15 cellular contexts compared by ENCODE assay signal in the genomic region with DNA sequence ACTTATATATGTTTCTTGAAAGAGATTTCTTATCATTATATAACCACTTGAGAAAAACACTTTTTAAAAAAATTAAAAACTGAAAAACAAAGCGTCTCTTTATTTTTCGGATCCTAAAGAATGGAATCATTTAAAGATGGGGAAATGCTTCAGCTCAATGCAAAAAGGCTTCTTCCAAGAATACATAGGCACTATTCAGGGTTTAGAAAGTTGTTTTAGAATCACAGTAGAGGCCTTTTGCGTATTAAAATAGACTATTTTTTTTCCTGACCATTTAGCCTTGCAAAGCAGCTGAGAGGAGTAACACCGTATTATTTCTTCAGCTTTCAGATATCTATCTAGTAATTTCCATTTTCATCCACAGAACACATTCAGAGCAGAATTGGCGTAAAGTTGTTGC. TPM values are rescaled to one million over a fixed set of nuclear protein-coding genes. Genes with fewer than 3 reads are reported as not detected.
DNase-seq lines count a peak whose midpoint lies in the region; ATAC-seq and TF ChIP-seq lines count a peak whose summit lies in the region.
"Had no signal": no experiment of that assay in that cellular context is flagged by ENCODE, and none has a peak within 500 bp of the region (broad histone marks: within the 10 kb centered on the region; RNA-seq: fewer than 3 reads in every experiment).

No MANE protein-coding gene starts in this region.

- H4K91ac ChIP-seq in neuronal stem cell (ENCODE audit: low read depth, low read length, poor library complexity), result no peak overlapping the region

- H2BK12ac ChIP-seq in neuronal stem cell (ENCODE audit: low read length), result no peak overlapping the region

- no peak overlapping the region for H3K4me3 ChIP-seq in cardiac muscle cell
- H3K4me3 ChIP-seq in fibroblast of the aortic adventitia (ENCODE audit: low read depth, low read length), result peak overlapping the region; percentile 31
- H3K4me3 ChIP-seq in neuronal stem cell (ENCODE audit: low read length in 2 of 2), result no peak overlapping the region
- no peak overlapping the region for H3K4me3 ChIP-seq in aorta (ENCODE audit: low read length in 2 of 2)

- H3K9me3 ChIP-seq in cardiac muscle cell (ENCODE audit: low read depth) (no peaks in the 10 kb centered on the region), neuronal stem cell (replicated peaks in 1 of 2; ENCODE audit: control insufficient read depth in 2 of 2, insufficient read depth in 1 of 2, low read depth in 1 of 2, low read length in 2 of 2) (no peaks in the 10 kb centered on the region), aorta (ENCODE audit: control insufficient read depth, low read length) (no peaks in the 10 kb centered on the region)

- no peak overlapping the region for H3K18ac ChIP-seq in neuronal stem cell (ENCODE audit: low read length)

- no peak overlapping the region for H2AK5ac ChIP-seq in neuronal stem cell (ENCODE audit: low read depth, low read length)

- no peak for ATAC-seq in left cardiac atrium
- ATAC-seq in aorta (ENCODE audit: low FRiP score), result no peak
- no peak for ATAC-seq in HG03045 (IDR thresholded peaks at IDR 0.05; ENCODE audit: unreplicated experiment)
- no peak for ATAC-seq in GM21825 (IDR thresholded peaks at IDR 0.05; ENCODE audit: unreplicated experiment)

- H2BK120ac ChIP-seq in neuronal stem cell (ENCODE audit: low read depth, low read length), result no peak overlapping the region

- no peak overlapping the region for H3K23ac ChIP-seq in neuronal stem cell (ENCODE audit: low read depth, low read length, poor library complexity)

- H3K4me2 ChIP-seq in neuronal stem cell (ENCODE audit: insufficient read depth, low read length, poor library complexity, severe bottlenecking), result no peak overlapping the region

- H4K8ac ChIP-seq in neuronal stem cell (ENCODE audit: low read depth, low read length), result no peak overlapping the region

- DNase-seq in cardiac muscle cell (ENCODE audit: low read depth in 1 of 2, low spot score in 1 of 2), result no peak
- no peak for DNase-seq in left cardiac atrium
- no peak for DNase-seq in fibroblast of the aortic adventitia (ENCODE audit: low read depth)
- DNase-seq in neuronal stem cell (ENCODE audit: low spot score), result no peak
- DNase-seq in aorta, result no peak
- DNase-seq in posterior vena cava (ENCODE audit: low spot score), result no peak
- DNase-seq: activated CD4-positive, alpha-beta T cell treated with anti-CD3 and anti-CD28 coated beads, Interleukin-2, amount 50 U/mL, for 4 hours; activated T-cell treated with anti-CD3 and anti-CD28 coated beads, Interleukin-2, amount 50 U/mL, for 1 hour; NCI-H2029 treated with DMSO at 0.1 percent for 48 hours; NCI-H524; small intestine had no signal

- H3K4me1 ChIP-seq in cardiac muscle cell (ENCODE audit: low read depth) (peaks cover 32% of the 10 kb centered on the region), neuronal stem cell (ENCODE audit: control insufficient read depth in 2 of 2, insufficient read depth in 1 of 2, low read depth in 1 of 2, low read length in 2 of 2) (peaks cover 3 to 9% of the 10 kb centered on the region in 2 donors), aorta (ENCODE audit: control insufficient read depth in 1 of 2, insufficient read depth in 2 of 2, low read length in 2 of 2) (peaks cover 6 to 18% of the 10 kb centered on the region in 2 donors)

- H3K9ac ChIP-seq in neuronal stem cell (ENCODE audit: low read depth, low read length, poor library complexity), result no peak overlapping the region

- intact Hi-C loops in left cardiac atrium (cut with DNase I), result loop anchor here in 1 of 2 donors (5.0 kb wide), 1 partner anchor 34 kb away; no protein-coding TSS in a partner anchor
- intact Hi-C loops in aorta (cut with DNase I), result no loop called here
- intact Hi-C loops in posterior vena cava (cut with DNase I), result loop anchor here in 1 of 2 donors (10.0 kb wide), 1 partner anchor 176 kb away; no protein-coding TSS in a partner anchor

- H3K79me1 ChIP-seq in neuronal stem cell (ENCODE audit: low read depth, low read length), result no peaks in the 10 kb centered on the region

- H3K27ac ChIP-seq in cardiac muscle cell (peak overlapping the region; percentile 69), neuronal stem cell (replicated peaks; ENCODE audit: low read length) (no peak overlapping the region), aorta (ENCODE audit: low read depth in 1 of 2, low read length in 2 of 2) (peak overlapping the region; percentile 44 to 86)

- H3K14ac ChIP-seq in neuronal stem cell (ENCODE audit: low read length), result no peak overlapping the region

- H3K27me3 ChIP-seq in cardiac muscle cell (no peaks in the 10 kb centered on the region), neuronal stem cell (ENCODE audit: control insufficient read depth in 3 of 3, insufficient read depth in 3 of 3, low read depth in 1 of 3, low read length in 3 of 3) (no peaks in the 10 kb centered on the region), aorta (ENCODE audit: control insufficient read depth in 1 of 2, insufficient read depth in 2 of 2, low read length in 1 of 2) (no peaks in the 10 kb centered on the region)

- no CpG with 5 or more reads among the region's 5 CpGs for WGBS in neuronal stem cell (ENCODE audit: extremely low coverage in 2 of 2, insufficient read length in 2 of 2, insufficient replicate concordance in 1 of 2), 2 donors
- WGBS in aorta, 2 donors, result 25 to 31% methylated on average over 5 of the region's 5 CpGs

- H2BK5ac ChIP-seq in neuronal stem cell (ENCODE audit: low read length), result no peak overlapping the region

- no peak for TF ChIP-seq CTCF in cardiac muscle cell (IDR thresholded peaks at IDR 0.05; ENCODE audit: low read depth, low read length)
- no peak for TF ChIP-seq CTCF in fibroblast of the aortic adventitia (IDR thresholded peaks at IDR 0.05; ENCODE audit: insufficient read depth, low read length)

- no peak overlapping the region for H2BK15ac ChIP-seq in neuronal stem cell (ENCODE audit: low read length)

- H2AFZ ChIP-seq in neuronal stem cell (ENCODE audit: low read length), result peak overlapping the region; percentile 78

- H3K4ac ChIP-seq in neuronal stem cell (ENCODE audit: low read length), result no peak overlapping the region

- no peaks in the 10 kb centered on the region for H3K36me3 ChIP-seq in cardiac muscle cell
- H3K36me3 ChIP-seq in neuronal stem cell (replicated peaks in 1 of 2; ENCODE audit: control insufficient read depth in 2 of 2, insufficient read depth in 2 of 2, low read length in 2 of 2), result no peaks in the 10 kb centered on the region
- H3K36me3 ChIP-seq in aorta (ENCODE audit: control insufficient read depth in 1 of 2, insufficient read depth in 2 of 2, low read length in 1 of 2), result no peaks in the 10 kb centered on the region

RNA-seq across cellular contexts. Expression of gene PRRX1, which starts 34.4 kb away (rescaled TPM):
- total RNA-seq in cardiac muscle cell, result 1.1 TPM in 2 replicates
- 1.2 TPM in 2 replicates for polyA plus RNA-seq in cardiac muscle cell
- 10 to 100 TPM; 31.4 to 38.6 TPM for total RNA-seq in left cardiac atrium
- 411 and 679 TPM in 2 replicates for total RNA-seq in fibroblast of the aortic adventitia (ENCODE audit: low replicate concordance)
- polyA plus RNA-seq in neuronal stem cell (2013, experiment 1 of 2), result not detected
- not detected for polyA plus RNA-seq in neuronal stem cell (2013, experiment 2 of 2)
- total RNA-seq in aorta, result 100 to 1,000 TPM; 159 to 272 TPM
- polyA plus RNA-seq in aorta, result 10 to 100 TPM; 15.2 to 51.6 TPM
- 100 to 1,000 TPM; 240 to 244 TPM for total RNA-seq in posterior vena cava
- total RNA-seq: OCI-LY7 had no signal
- polyA plus RNA-seq: CD14-positive monocyte had no signal

Comparison
In these comparisons a context has a peak if more than half of its experiments do, and no peak if none do; other contexts are left out.
1. RNA of gene PRRX1, which starts 34.4 kb away (total RNA-seq): 411 to 679 TPM in fibroblast of the aortic adventitia, 159 to 272 TPM in aorta, 240 to 244 TPM in posterior vena cava and 31.4 to 38.6 TPM in left cardiac atrium; 1.1 TPM in cardiac muscle cell; every median in the first group is over 10 times any median in the second.